In genomic region chr16:5098221-5099159, GRCh38 we compare ENCODE assay signal across 8 cellular contexts. TPM values are rescaled to one million over a fixed set of nuclear protein-coding genes. Genes with fewer than 3 reads are reported as not detected.
A peak's percentile ranks its signal among the peaks of the same experiment; 100 is the strongest.
DNase-seq lines count a peak whose midpoint lies in the region; ATAC-seq and TF ChIP-seq lines count a peak whose summit lies in the region.
"Not testable (repeated sequence)": the region's sequence is repeated elsewhere in the genome, so short reads cannot be mapped to it uniquely, and the experiment has no call there.

No MANE protein-coding gene starts in this region.

- peak overlapping the region; percentile 76 for H2AFZ ChIP-seq in parathyroid adenoma

- H3K4me2 ChIP-seq in parathyroid adenoma (ENCODE audit: low read length) = peak overlapping the region; percentile 67

- not testable (repeated sequence) for TF ChIP-seq EP300 in stomach (IDR thresholded peaks at IDR 0.05)

- not testable (repeated sequence) for H3K27me3 Mint-ChIP-seq in MCF 10A (ENCODE audit: insufficient read depth, unreplicated experiment)

- TF ChIP-seq POLR2A in stomach (IDR thresholded peaks at IDR 0.05) = not testable (repeated sequence)

- not testable (repeated sequence) for H3K27me3 ChIP-seq in parathyroid adenoma (ENCODE audit: control insufficient read depth, insufficient read depth, low read length); stomach

- H3K4me3 Mint-ChIP-seq in MCF 10A (ENCODE audit: unreplicated experiment) = peak overlapping the region; percentile 78

- peak; percentile 87 for DNase-seq in ELF-1 (ENCODE audit: low read depth, low spot score)
- DNase-seq in NCI-H2171 (lab: John Stamatoyannopoulos, UW) = peak; percentile 36
- peak; percentile 92 for DNase-seq in activated CD4-positive, alpha-beta T cell treated with anti-CD3 and anti-CD28 coated beads for 1 hour
- DNase-seq in MCF 10A (ENCODE audit: unreplicated experiment) = peak; percentile 49
- peak; percentile 44 for DNase-seq in hepatic stellate cell (ENCODE audit: low spot score)
- DNase-seq in stomach = peak; percentile 71

- H3K9ac ChIP-seq in parathyroid adenoma = not testable (repeated sequence)

- BruUV-seq in MCF 10A (replicated peaks; lab: Mats Ljungman, UMichigan) = not testable (repeated sequence)

- H3K9me3 ChIP-seq in parathyroid adenoma (ENCODE audit: control insufficient read depth, low read length); stomach: not testable (repeated sequence)

- peak overlapping the region; percentile 79 for H3K27ac ChIP-seq in parathyroid adenoma
- H3K27ac ChIP-seq in stomach = peak overlapping the region; percentile 85 to 90 (median 86)

- intact Hi-C loops in MCF 10A (cut with micrococcal nuclease) = loop anchor here (10.0 kb wide), 1 partner anchor 364 kb away; the partner anchor contains the start of genes ANKS3 and DNAAF8
- intact Hi-C loops in stomach (cut with DNase I; ENCODE audit: low total_unique reads) = not testable (repeated sequence)

- peak overlapping the region; percentile 81 for H3K27ac Mint-ChIP-seq in MCF 10A (ENCODE audit: low read depth, unreplicated experiment)

- H3K4me1 Mint-ChIP-seq in MCF 10A (ENCODE audit: insufficient read depth, unreplicated experiment) = not testable (repeated sequence)

- H3K4me1 ChIP-seq in parathyroid adenoma = not testable (repeated sequence)
- peaks cover 0 to 24% (median 8%) of the 10 kb centered on the region in 4 donors for H3K4me1 ChIP-seq in stomach

- not testable (repeated sequence) for TF ChIP-seq CTCF in MCF 10A (IDR thresholded peaks at IDR 0.05; ENCODE audit: unreplicated experiment); parathyroid adenoma (IDR thresholded peaks at IDR 0.05); stomach (IDR thresholded peaks at IDR 0.05)

- H3K9me3 Mint-ChIP-seq in MCF 10A (ENCODE audit: unreplicated experiment) = not testable (repeated sequence)

- CTCF ChIA-PET in MCF 10A (lab: Yijun Ruan, JAX) = not testable (repeated sequence)

- H3K79me2 ChIP-seq in parathyroid adenoma = not testable (repeated sequence)

- not testable (repeated sequence) for H3K36me3 ChIP-seq in parathyroid adenoma (ENCODE audit: control insufficient read depth, insufficient read depth, low read length); stomach

- not testable (repeated sequence) for H3K36me3 Mint-ChIP-seq in MCF 10A (ENCODE audit: insufficient read depth, unreplicated experiment)

- 0 to 2% (median 1%) methylated on average over 32 to 55 of the region's 67 CpGs for WGBS in stomach, 5 donors

- peak overlapping the region; percentile 35 for H3K4me3 ChIP-seq in parathyroid adenoma (ENCODE audit: low read depth, low read length)
- H3K4me3 ChIP-seq in stomach = peak overlapping the region; percentile 67 to 89 (median 82)

- ATAC-seq in HG02981 (IDR thresholded peaks at IDR 0.05; ENCODE audit: unreplicated experiment) = peak; percentile 80

- POLR2A ChIA-PET in MCF 10A (lab: Yijun Ruan, JAX) = interaction anchor here (1.0 to 1.6 kb wide), 6 partner anchors 9 to 330 kb away, joined by 3 to 7 read pairs (median 5); partner anchors contain the start of genes ALG1 and NAGPA

RNA-seq across cellular contexts. Expression of gene EEF2KMT, which starts 0.9 kb away (rescaled TPM):
- total RNA-seq in MCF 10A (2022) = 16.5 and 25.8 TPM in 2 replicates
- total RNA-seq in stomach = 1 to 10 TPM in 3 of 5 donors, not detected in 2; 2.5 to 9.9 (median 6.6) TPM
- polyA plus RNA-seq in stomach = 1 to 10 TPM; 6.3 to 9.6 (median 6.4) TPM

RNA-seq across cellular contexts. Expression of gene ALG1, which starts 26.8 kb away (rescaled TPM):
- 28.5 and 29.1 TPM in 2 replicates for total RNA-seq in MCF 10A (2022)
- 10 to 100 TPM in 4 of 5 donors, 1 to 10 TPM in 1; 4.5 to 53.9 (median 27.5) TPM for total RNA-seq in stomach
- 10 to 100 TPM in 2 of 3 donors, 1 to 10 TPM in 1; 9.6 to 16.6 (median 11.2) TPM for polyA plus RNA-seq in stomach

RNA-seq across cellular contexts. Expression of gene C16orf89, which starts 32.7 kb away (rescaled TPM):
- total RNA-seq in MCF 10A (2022) (not detected in 2 replicates), stomach (10 to 100 TPM in 4 of 5 donors, 1 to 10 TPM in 1; 7.6 to 81.3 (median 11.7) TPM)
- polyA plus RNA-seq in stomach = 100 to 1,000 TPM in 1 of 3 donors, 10 to 100 TPM in 2; 90.5 to 135 (median 96.5) TPM

Comparison
In these comparisons a context has a peak if more than half of its experiments do, and no peak if none do; other contexts are left out.
1. Peak in every context shown above with its lines: DNase-seq, ATAC-seq, H3K4me3 ChIP-seq and H3K27ac ChIP-seq.
2. DNase-seq: peak in every context shown above with its lines; median percentile 92 in activated CD4-positive, alpha-beta T cell treated with anti-CD3 and anti-CD28 coated beads for 1 hour; 87 in ELF-1; 71 in stomach; 49 in MCF 10A; 44 in hepatic stellate cell; 36 in NCI-H2171.